In the genomic region with DNA sequence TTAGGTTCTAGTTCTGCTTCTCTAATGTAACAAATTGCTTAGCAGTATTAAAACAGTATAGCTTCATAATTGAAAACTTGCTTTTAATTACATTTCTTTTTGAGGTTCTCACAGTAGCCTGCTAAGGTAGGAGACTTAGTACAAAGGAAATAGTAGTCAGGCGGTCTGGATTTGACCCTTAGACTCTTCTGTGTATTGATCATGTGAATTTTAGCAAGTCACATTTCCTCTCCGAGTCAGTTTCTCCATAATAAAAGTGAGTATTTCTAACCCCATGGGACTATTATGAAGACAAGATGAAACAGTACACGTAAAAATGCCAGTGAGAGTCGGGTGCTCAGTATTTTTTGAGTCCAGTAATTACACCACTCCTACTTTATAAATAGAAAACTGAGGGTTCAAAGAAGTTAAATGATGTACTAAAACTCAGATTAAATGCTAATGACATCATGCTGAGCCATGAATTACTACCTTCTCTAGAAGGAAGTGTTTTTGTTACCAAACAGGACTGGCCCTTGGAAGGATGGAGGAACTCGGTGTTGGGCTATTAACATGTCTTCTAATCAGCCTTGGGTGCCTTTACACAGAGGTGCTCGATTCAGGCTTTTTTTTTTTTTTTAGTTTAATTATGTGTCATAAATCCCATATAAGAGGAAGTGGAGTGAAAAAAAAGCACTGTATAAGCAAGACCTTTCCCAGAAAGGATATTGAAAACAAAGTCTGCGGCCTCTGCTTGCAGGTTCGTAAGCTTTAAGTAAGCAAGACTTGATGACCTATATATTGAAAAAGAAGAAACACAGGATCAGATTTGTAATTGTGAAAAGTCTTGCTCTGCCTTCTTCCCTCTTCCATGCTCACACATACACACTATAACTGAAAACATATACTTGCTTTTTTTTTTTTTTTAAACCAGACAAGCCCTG, we compare ENCODE assay signal across 17 cellular contexts.
DNase-seq lines count a peak whose midpoint lies in the region; ATAC-seq lines count a peak whose summit lies in the region.
"Had no signal": no experiment of that assay in that cellular context is flagged by ENCODE, and none has a peak within 500 bp of the region (broad histone marks: within the 10 kb centered on the region; RNA-seq: fewer than 3 reads in every experiment).

No MANE protein-coding gene starts in this region.

- peaks cover 24% of the 10 kb centered on the region for H3K36me3 Mint-ChIP-seq in activated T-cell treated with anti-CD3 and anti-CD28 coated beads, Interleukin-2, amount 50 U/mL, for 24 hours (ENCODE audit: low read depth)
- H3K36me3 Mint-ChIP-seq in activated T-helper 17 cell treated with anti-CD3 and anti-CD28 coated beads, Interleukin-2, amount 50 U/mL, for 72 hours (ENCODE audit: low read depth): peaks cover 22% of the 10 kb centered on the region

- no peak overlapping the region for H3K27ac ChIP-seq in aorta (ENCODE audit: low read depth in 1 of 2, low read length in 2 of 2)
- H3K27ac ChIP-seq: A549, C4-2B, KMS-11 had no signal

- H3K27me3 ChIP-seq in aorta (ENCODE audit: control insufficient read depth in 1 of 2, insufficient read depth in 2 of 2, low read length in 1 of 2): no peaks in the 10 kb centered on the region

- 55 to 56% methylated on average over 8 of the region's 8 CpGs for WGBS in aorta, 2 donors

- intact Hi-C loops in left colon (cut with DNase I, micrococcal nuclease) (loop anchor here in 1 of 2 donors (5.0 kb wide), 1 partner anchor 128 kb away; no protein-coding TSS in a partner anchor), aorta (cut with DNase I) (no loop called here)

- H3K4me3 ChIP-seq in aorta (ENCODE audit: low read length in 2 of 2): no peak overlapping the region
- H3K4me3 ChIP-seq: A549 had no signal

- peaks cover 0 to 4% of the 10 kb centered on the region in 2 donors for H3K36me3 ChIP-seq in aorta (ENCODE audit: control insufficient read depth in 1 of 2, insufficient read depth in 2 of 2, low read length in 1 of 2)

- DNase-seq in activated T-cell treated with anti-CD3 and anti-CD28 coated beads, Interleukin-2, amount 50 U/mL, for 24 hours: no peak
- DNase-seq in activated T-cell treated with anti-CD3 and anti-CD28 coated beads, Interleukin-2, amount 50 U/mL, for 48 hours: no peak
- peak; percentile 16 to 50 for DNase-seq in left colon
- no peak for DNase-seq in aorta
- no peak for DNase-seq in cerebellar nuclear complex (lab: John Stamatoyannopoulos, UW)
- DNase-seq in DMS 273 (lab: John Stamatoyannopoulos, UW; ENCODE audit: unreplicated experiment): no peak
- DNase-seq: GF-D8, NCI-H1048, NCI-H1436 treated with DMSO at 0.1 percent for 48 hours, NCI-H2029 treated with DMSO at 0.1 percent for 48 hours, NCI-H510A treated with DMSO at 0.1 percent for 48 hours had no signal

- no peak overlapping the region for H3K4me3 Mint-ChIP-seq in activated T-cell treated with anti-CD3 and anti-CD28 coated beads, Interleukin-2, amount 50 U/mL, for 24 hours
- no peak overlapping the region for H3K4me3 Mint-ChIP-seq in activated T-helper 17 cell treated with anti-CD3 and anti-CD28 coated beads, Interleukin-2, amount 50 U/mL, for 72 hours

- H3K27ac Mint-ChIP-seq in activated T-cell treated with anti-CD3 and anti-CD28 coated beads, Interleukin-2, amount 50 U/mL, for 24 hours: peak overlapping the region; percentile 32
- H3K27ac Mint-ChIP-seq in activated T-helper 17 cell treated with anti-CD3 and anti-CD28 coated beads, Interleukin-2, amount 50 U/mL, for 72 hours: no peak overlapping the region

- H3K4me1 Mint-ChIP-seq in activated T-cell treated with anti-CD3 and anti-CD28 coated beads, Interleukin-2, amount 50 U/mL, for 24 hours (ENCODE audit: low read depth): peaks cover 10% of the 10 kb centered on the region
- peaks cover 16% of the 10 kb centered on the region for H3K4me1 Mint-ChIP-seq in activated T-helper 17 cell treated with anti-CD3 and anti-CD28 coated beads, Interleukin-2, amount 50 U/mL, for 72 hours

- ATAC-seq in activated T-helper 17 cell treated with anti-CD3 and anti-CD28 coated beads, Interleukin-2, amount 50 U/mL, for 72 hours (replicated peaks): peak; percentile 77
- peak; percentile 91 for ATAC-seq in left colon
- ATAC-seq in aorta (ENCODE audit: low FRiP score): peak; percentile 22
- no peak for ATAC-seq in GM19397 (IDR thresholded peaks at IDR 0.05; ENCODE audit: unreplicated experiment)
- ATAC-seq: A549, Panc1 had no signal

- no peaks in the 10 kb centered on the region for H3K9me3 Mint-ChIP-seq in activated T-cell treated with anti-CD3 and anti-CD28 coated beads, Interleukin-2, amount 50 U/mL, for 24 hours
- H3K9me3 Mint-ChIP-seq in activated T-helper 17 cell treated with anti-CD3 and anti-CD28 coated beads, Interleukin-2, amount 50 U/mL, for 72 hours: peaks cover 4% of the 10 kb centered on the region

- no peaks in the 10 kb centered on the region for H3K9me3 ChIP-seq in aorta (ENCODE audit: control insufficient read depth, low read length)
- H3K9me3 ChIP-seq: A549 had no signal

- no peaks in the 10 kb centered on the region for H3K4me1 ChIP-seq in aorta (ENCODE audit: control insufficient read depth in 1 of 2, insufficient read depth in 2 of 2, low read length in 2 of 2)
- H3K4me1 ChIP-seq: A549 had no signal

- no peaks in the 10 kb centered on the region for H3K27me3 Mint-ChIP-seq in activated T-cell treated with anti-CD3 and anti-CD28 coated beads, Interleukin-2, amount 50 U/mL, for 24 hours
- H3K27me3 Mint-ChIP-seq in activated T-helper 17 cell treated with anti-CD3 and anti-CD28 coated beads, Interleukin-2, amount 50 U/mL, for 72 hours: no peaks in the 10 kb centered on the region

Comparison
In these comparisons a context has a peak if more than half of its experiments do, and no peak if none do; other contexts are left out.
1. DNase-seq: peak in left colon (2 of 2); none in activated T-cell treated with anti-CD3 and anti-CD28 coated beads, Interleukin-2, amount 50 U/mL, for 24 hours (single experiment), activated T-cell treated with anti-CD3 and anti-CD28 coated beads, Interleukin-2, amount 50 U/mL, for 48 hours (0 of 2), aorta (0 of 2), cerebellar nuclear complex (0 of 2) and DMS 273 (single experiment).